ENCODE assay signal across 9 cellular contexts in the genomic region with DNA sequence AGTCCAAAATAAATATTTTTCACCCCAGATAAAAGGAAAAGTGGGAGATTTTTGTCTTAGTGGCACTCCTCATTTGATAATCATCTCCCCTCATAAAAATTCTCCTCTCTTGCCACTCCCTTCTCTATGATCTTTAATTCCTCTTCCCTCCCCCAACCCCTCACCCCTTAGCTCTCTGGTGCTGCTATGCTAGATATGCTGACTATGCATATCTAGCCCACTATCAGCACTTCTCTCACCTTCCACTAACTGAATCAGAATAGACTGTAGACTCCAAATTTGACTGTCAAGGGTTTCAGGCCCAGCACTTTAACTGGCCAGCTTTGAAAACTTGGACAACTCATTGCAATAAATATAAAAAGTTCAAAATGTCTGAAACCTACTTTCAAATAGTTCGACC.
"Had no signal": no experiment of that assay in that cellular context is flagged by ENCODE, and none has a peak within 500 bp of the region (broad histone marks: within the 10 kb centered on the region; RNA-seq: fewer than 3 reads in every experiment).

No MANE protein-coding gene starts in this region.

- H3K9me3 ChIP-seq: HAP-1 had no signal

- H3K36me3 ChIP-seq: HAP-1 had no signal

- H2AFZ ChIP-seq: GM23338 had no signal

- ATAC-seq: GM23338, HCT116 had no signal

- H3K27ac ChIP-seq: KMS-11 had no signal

- H3K4me3 ChIP-seq: GM23338, HAP-1 had no signal

- H3K4me1 ChIP-seq: HAP-1 had no signal

- FAIRE-seq: HTR-8/SVneo had no signal

- H3K4me2 ChIP-seq: GM23338, KMS-11 had no signal

- H3K9ac ChIP-seq: KMS-11 had no signal

- DNase-seq: H7, HFFc6, Karpas-422, KBM-7 had no signal
